ENCODE assay signal across 8 cellular contexts in genomic region chr20:9978395-9979004, GRCh38. TPM values are rescaled to one million over a fixed set of nuclear protein-coding genes. Genes with fewer than 3 reads are reported as not detected.
DNase-seq lines count a peak whose midpoint lies in the region; ATAC-seq, FAIRE-seq and TF ChIP-seq lines count a peak whose summit lies in the region.

No MANE protein-coding gene starts in this region.

- H3K27ac ChIP-seq in kidney (ENCODE audit: low read depth in 2 of 2, low read length in 2 of 2) = no peak overlapping the region

- no peak overlapping the region for H3K4me3 Mint-ChIP-seq in CD14-positive monocyte
- no peak overlapping the region for H3K4me3 Mint-ChIP-seq in central memory CD8-positive, alpha-beta T cell
- H3K4me3 Mint-ChIP-seq in stimulated activated naive CD8-positive, alpha-beta T cell treated with anti-CD3 and anti-CD28 coated beads, Interleukin-15, amount 100 ng/mL, for 72 hours = no peak overlapping the region

- intact Hi-C loops in CD14-positive monocyte (cut with micrococcal nuclease) = loop anchor here (2.0 to 10.0 kb wide), 5 partner anchors 112 to 449 kb away; partner anchors contain the start of gene SNAP25 (in 1 of the 2)
- intact Hi-C loops in kidney (cut with DNase I) = loop anchor here (10.0 kb wide), 2 partner anchors 116 to 446 kb away; no protein-coding TSS in a partner anchor

- FAIRE-seq in GM18507 (lab: Jason Lieb, UNC) (peak; percentile 87), kidney (lab: Jason Lieb, UNC) (peak; percentile 90)

- peaks cover 5 to 9% (median 6%) of the 10 kb centered on the region in 3 donors for H3K27me3 Mint-ChIP-seq in CD14-positive monocyte (ENCODE audit: low read depth in 3 of 3)
- peaks cover 10% of the 10 kb centered on the region for H3K27me3 Mint-ChIP-seq in central memory CD8-positive, alpha-beta T cell
- H3K27me3 Mint-ChIP-seq in stimulated activated naive CD8-positive, alpha-beta T cell treated with anti-CD3 and anti-CD28 coated beads, Interleukin-15, amount 100 ng/mL, for 72 hours = peaks cover 20% of the 10 kb centered on the region

- no peaks in the 10 kb centered on the region for H3K36me3 ChIP-seq in kidney (ENCODE audit: control insufficient read depth in 1 of 2, insufficient read depth in 2 of 2, low read length in 2 of 2)

- H3K4me1 Mint-ChIP-seq in CD14-positive monocyte = peaks cover 6% of the 10 kb centered on the region
- no peaks in the 10 kb centered on the region for H3K4me1 Mint-ChIP-seq in central memory CD8-positive, alpha-beta T cell
- H3K4me1 Mint-ChIP-seq in stimulated activated naive CD8-positive, alpha-beta T cell treated with anti-CD3 and anti-CD28 coated beads, Interleukin-15, amount 100 ng/mL, for 72 hours = peaks cover 5% of the 10 kb centered on the region

- H3K9me3 Mint-ChIP-seq in CD14-positive monocyte = no peaks in the 10 kb centered on the region
- no peaks in the 10 kb centered on the region for H3K9me3 Mint-ChIP-seq in central memory CD8-positive, alpha-beta T cell
- no peaks in the 10 kb centered on the region for H3K9me3 Mint-ChIP-seq in stimulated activated naive CD8-positive, alpha-beta T cell treated with anti-CD3 and anti-CD28 coated beads, Interleukin-15, amount 100 ng/mL, for 72 hours

- no peak overlapping the region for H3K9ac ChIP-seq in kidney (ENCODE audit: low read length in 2 of 2)

- H3K4me3 ChIP-seq in kidney (ENCODE audit: low read length in 2 of 2) = no peak overlapping the region

- no peaks in the 10 kb centered on the region for H3K9me3 ChIP-seq in kidney (ENCODE audit: control insufficient read depth in 1 of 2, low read length in 2 of 2)

- peak; percentile 90 for ATAC-seq in HG02852 (IDR thresholded peaks at IDR 0.05; ENCODE audit: unreplicated experiment)
- ATAC-seq in central memory CD8-positive, alpha-beta T cell (replicated peaks; ENCODE audit: extremely low read depth, poor library complexity, severe bottlenecking) = peak; percentile 80
- peak; percentile 94 for ATAC-seq in stimulated activated naive CD8-positive, alpha-beta T cell treated with anti-CD3 and anti-CD28 coated beads, Interleukin-15, amount 100 ng/mL, for 72 hours

- H3K27ac Mint-ChIP-seq in CD14-positive monocyte = no peak overlapping the region
- no peak overlapping the region for H3K27ac Mint-ChIP-seq in central memory CD8-positive, alpha-beta T cell (ENCODE audit: low read depth)
- H3K27ac Mint-ChIP-seq in stimulated activated naive CD8-positive, alpha-beta T cell treated with anti-CD3 and anti-CD28 coated beads, Interleukin-15, amount 100 ng/mL, for 72 hours = no peak overlapping the region

- H3K4me1 ChIP-seq in kidney (ENCODE audit: control insufficient read depth in 1 of 2, insufficient read depth in 1 of 2, low read depth in 1 of 2, low read length in 2 of 2) = no peaks in the 10 kb centered on the region

- TF ChIP-seq CTCF in CD14-positive monocyte (IDR thresholded peaks at IDR 0.05) = peak; percentile 80
- peak; percentile 83 for TF ChIP-seq CTCF in kidney (IDR thresholded peaks at IDR 0.05; ENCODE audit: borderline replicate concordance, extremely low read depth, insufficient read depth)

- DNase-seq in CD14-positive monocyte (ENCODE audit: low spot score) (peak; percentile 52), GM18507 (ENCODE audit: extremely low spot score, insufficient read length, low read depth) (peak; percentile 4), NCI-H1092 (lab: John Stamatoyannopoulos, UW) (peak; percentile 74), SIG-M5 (lab: John Stamatoyannopoulos, UW) (peak; percentile 39), kidney (no peak)
- DNase-seq in central memory CD8-positive, alpha-beta T cell (ENCODE audit: low spot score in 2 of 2) = peak in 1 of 2 donors; percentile 20
- peak; percentile 33 to 38 for DNase-seq in stimulated activated naive CD8-positive, alpha-beta T cell treated with anti-CD3 and anti-CD28 coated beads, Interleukin-15, amount 100 ng/mL, for 72 hours

- H3K36me3 Mint-ChIP-seq in CD14-positive monocyte = no peaks in the 10 kb centered on the region
- peaks cover 2% of the 10 kb centered on the region for H3K36me3 Mint-ChIP-seq in central memory CD8-positive, alpha-beta T cell (ENCODE audit: insufficient read depth)

RNA-seq across cellular contexts. Expression of gene ANKEF1, which starts 56.3 kb away (rescaled TPM):
- polyA plus RNA-seq in CD14-positive monocyte (under 1 TPM; 0.10 to 0.15 TPM), kidney (ENCODE audit: insufficient read depth, low read depth, low replicate concordance) (1.9 TPM)
- 6.6 TPM for total RNA-seq in kidney
